ENCODE assay signal across 23 cellular contexts in genomic region chrX:20237864-20238263, GRCh38. TPM values are rescaled to one million over a fixed set of nuclear protein-coding genes. Genes with fewer than 3 reads are reported as not detected.
DNase-seq lines count a peak whose midpoint lies in the region; ATAC-seq, FAIRE-seq and TF ChIP-seq lines count a peak whose summit lies in the region.
"Had no signal": no experiment of that assay in that cellular context is flagged by ENCODE, and none has a peak within 500 bp of the region (broad histone marks: within the 10 kb centered on the region; RNA-seq: fewer than 3 reads in every experiment).

No MANE protein-coding gene starts in this region.

- TF ChIP-seq POLR2A in HepG2 (IDR thresholded peaks at IDR 0.05; ENCODE audit: insufficient read depth in 1 of 2, low read depth in 2 of 2, low read length in 2 of 2) (no peak), right lobe of liver (IDR thresholded peaks at IDR 0.05) (no peak)

- H3K27ac ChIP-seq in HepG2 (ENCODE audit: extremely low read length, insufficient read depth, low read length) (no peak overlapping the region), right lobe of liver (no peak overlapping the region), PC-3 (ENCODE audit: low read length) (peak overlapping the region; percentile 31; the same call in 1 of the 2 replicates), smooth muscle cell (ENCODE audit: low read depth) (peak overlapping the region; percentile 5)
- H3K27ac ChIP-seq: PC-9, spleen, thyroid gland had no signal

- H3K27me3 ChIP-seq in HepG2 (ENCODE audit: control insufficient read depth in 1 of 2, insufficient read depth in 2 of 2, low read length in 2 of 2) = no peaks in the 10 kb centered on the region
- H3K27me3 ChIP-seq in right lobe of liver = no peaks in the 10 kb centered on the region
- H3K27me3 ChIP-seq in PC-3 (ENCODE audit: low read length) = no peaks in the 10 kb centered on the region
- H3K27me3 ChIP-seq in smooth muscle cell (ENCODE audit: low read depth) = no peaks in the 10 kb centered on the region
- H3K27me3 ChIP-seq: spleen, thyroid gland had no signal

- H3F3A ChIP-seq in PC-3 (ENCODE audit: low read length, unreplicated experiment) (no peaks in the 10 kb centered on the region), smooth muscle cell (ENCODE audit: low read depth) (no peaks in the 10 kb centered on the region)

- H3K79me2 ChIP-seq in HepG2 (ENCODE audit: insufficient read depth, low read length) (peaks cover 96% of the 10 kb centered on the region), PC-3 (ENCODE audit: low read length) (0 out of 2 replicates have a peak, but pooled peaks cover 11% of the 10 kb centered on the region), smooth muscle cell (ENCODE audit: low read depth) (peaks cover 20% of the 10 kb centered on the region)

- no peak overlapping the region for H2AFZ ChIP-seq in HepG2 (ENCODE audit: low read length)
- H2AFZ ChIP-seq in PC-3 (ENCODE audit: low read length) = no peak overlapping the region
- no peak overlapping the region for H2AFZ ChIP-seq in smooth muscle cell (ENCODE audit: low read depth)
- H2AFZ ChIP-seq: PC-9 had no signal

- peaks cover 96% of the 10 kb centered on the region for H4K20me1 ChIP-seq in HepG2 (ENCODE audit: insufficient read depth, low read length)
- H4K20me1 ChIP-seq in PC-3 (ENCODE audit: low read length) = 0 out of 2 replicates have a peak, but pooled peaks cover 4% of the 10 kb centered on the region
- peaks cover 19% of the 10 kb centered on the region for H4K20me1 ChIP-seq in smooth muscle cell (ENCODE audit: low read depth)

- peaks cover 0 to 12% of the 10 kb centered on the region in 2 experiments; a peak in 1 of 5 replicates for H3K36me3 ChIP-seq in HepG2 (replicated peaks in 1 of 2; ENCODE audit: control insufficient read depth in 1 of 2, insufficient read depth in 2 of 2, low read length in 2 of 2)
- H3K36me3 ChIP-seq in right lobe of liver = no peaks in the 10 kb centered on the region
- peaks cover under 1% of the 10 kb centered on the region for H3K36me3 ChIP-seq in PC-3 (ENCODE audit: low read depth, low read length)
- peaks cover 6% of the 10 kb centered on the region for H3K36me3 ChIP-seq in smooth muscle cell (ENCODE audit: low read depth)
- H3K36me3 ChIP-seq: thyroid gland had no signal

- CTCF ChIA-PET in HepG2 (lab: Yijun Ruan, JAX; ENCODE audit: low intra/inter-chr PET ratio, low total read pairs) = no interaction called here
- CTCF ChIA-PET in PC-3 (lab: Charles Lee) = no interaction called here

- BruUV-seq in HepG2 (replicated peaks; lab: Mats Ljungman, UMichigan) = no TSS peak
- BruUV-seq in PC-3 (replicated peaks; lab: Mats Ljungman, UMichigan) = no TSS peak

- H3K4me2 ChIP-seq in HepG2 (ENCODE audit: low read depth, low read length) = 0 out of 2 replicates have a peak overlapping the region, but pooled peaks have one; percentile 3
- no peak overlapping the region for H3K4me2 ChIP-seq in PC-3 (ENCODE audit: low read length)
- H3K4me2 ChIP-seq in smooth muscle cell = no peak overlapping the region
- H3K4me2 ChIP-seq: PC-9 had no signal

- no peak for TF ChIP-seq EP300 in HepG2 (IDR thresholded peaks at IDR 0.05; ENCODE audit: low read depth in 2 of 2, low read length in 2 of 2)
- no peak for TF ChIP-seq EP300 in HepG2 (CRISPR knock-in tag; IDR thresholded peaks at IDR 0.05; ENCODE audit: borderline replicate concordance)

- H3K4me1 ChIP-seq in HepG2 (ENCODE audit: insufficient read depth, low read length) = peaks cover 51% of the 10 kb centered on the region
- H3K4me1 ChIP-seq in right lobe of liver = no peaks in the 10 kb centered on the region
- peaks cover 16% of the 10 kb centered on the region for H3K4me1 ChIP-seq in PC-3 (ENCODE audit: insufficient read depth, low read length)
- no peaks in the 10 kb centered on the region for H3K4me1 ChIP-seq in smooth muscle cell (ENCODE audit: low read depth)
- H3K4me1 ChIP-seq: spleen, thyroid gland had no signal

- H3K9me2 ChIP-seq in PC-3 (replicated peaks; ENCODE audit: low read length) = no peaks in the 10 kb centered on the region

- POLR2A ChIA-PET in HepG2 (lab: Yijun Ruan, JAX) = no interaction called here
- POLR2A ChIA-PET in PC-3 (lab: Charles Lee; ENCODE audit: unreplicated experiment) = no interaction called here

- TF ChIP-seq RAD21 in HepG2 (CRISPR knock-in tag; IDR thresholded peaks at IDR 0.05) = no peak

- FAIRE-seq in HepG2 (lab: Jason Lieb, UNC) = no peak

- intact Hi-C loops in HepG2 (cut with micrococcal nuclease; ENCODE audit: unreplicated experiment) = no loop called here
- intact Hi-C loops in right lobe of liver (cut with DNase I) = no loop called here
- intact Hi-C loops in PC-3 (cut with micrococcal nuclease) = no loop called here

- in situ Hi-C loops in HepG2 (cut with HindIII; ENCODE audit: extremely low pct_ligation_motif_present, low pct_unique_long_range_greater_than_20kb) (no loop called here), G401 (cut with HindIII; ENCODE audit: low sequenced_read_pairs) (no loop called here)

- no peak overlapping the region for H3K9ac ChIP-seq in HepG2 (ENCODE audit: insufficient read depth, low read depth, low read length)
- H3K9ac ChIP-seq in PC-3 (ENCODE audit: low read length) = no peak overlapping the region
- no peak overlapping the region for H3K9ac ChIP-seq in smooth muscle cell (ENCODE audit: low read depth)

- H3K9me3 ChIP-seq in HepG2 (ENCODE audit: low read length) = no peaks in the 10 kb centered on the region
- no peaks in the 10 kb centered on the region for H3K9me3 ChIP-seq in right lobe of liver
- H3K9me3 ChIP-seq in PC-3 (ENCODE audit: low read length) = no peaks in the 10 kb centered on the region
- H3K9me3 ChIP-seq in smooth muscle cell (replicated peaks; ENCODE audit: low read depth) = peaks cover 13% of the 10 kb centered on the region
- H3K9me3 ChIP-seq: thyroid gland had no signal

- 43% methylated on average over 1 of the region's 1 CpG for WGBS in HepG2 (ENCODE audit: low lambda C conversion rate)
- WGBS in right lobe of liver (ENCODE audit: insufficient coverage, low coverage, low lambda C conversion rate, missing lambda C conversion rate) = 13% methylated on average over 1 of the region's 1 CpG
- 26% methylated on average over 1 of the region's 1 CpG for WGBS in smooth muscle cell (ENCODE audit: low lambda C conversion rate)

- TF ChIP-seq CTCF in HepG2 (CRISPR knock-in tag; IDR thresholded peaks at IDR 0.05) = no peak
- no peak for TF ChIP-seq CTCF in right lobe of liver (IDR thresholded peaks at IDR 0.05)
- TF ChIP-seq CTCF in PC-3 (conservative IDR thresholded peaks at IDR 0.05; ENCODE audit: low read depth, low read length) = no peak
- TF ChIP-seq CTCF in choroid plexus epithelial cell (conservative IDR thresholded peaks at IDR 0.05; ENCODE audit: low read depth, low read length) = no peak
- no peak for TF ChIP-seq CTCF in smooth muscle cell (IDR thresholded peaks at IDR 0.05; ENCODE audit: borderline replicate concordance, insufficient read depth, poor library complexity, severe bottlenecking)

- H3K4me3 ChIP-seq in HepG2 (replicated peaks in 1 of 3; ENCODE audit: insufficient read depth in 1 of 3, low read depth in 2 of 3, low read length in 3 of 3) (no peak overlapping the region), right lobe of liver (no peak overlapping the region), PC-3 (ENCODE audit: low read length) (no peak overlapping the region), choroid plexus epithelial cell (ENCODE audit: low read depth, low read length) (no peak overlapping the region), smooth muscle cell (no peak overlapping the region)
- H3K4me3 ChIP-seq: GM12878, PC-9, spleen, thyroid gland had no signal

- ATAC-seq in HepG2 (no peak), right lobe of liver (no peak), PC-3 (peak; percentile 43), HG03175 (IDR thresholded peaks at IDR 0.05; ENCODE audit: unreplicated experiment) (no peak)
- ATAC-seq: GM12878 had no signal

- DNase-seq in HepG2 (ENCODE audit: low spot score) (no peak), right lobe of liver (no peak), PC-3 (peak; percentile 22), choroid plexus epithelial cell (ENCODE audit: low read depth) (peak; percentile 9), smooth muscle cell (lab: John Stamatoyannopoulos, UW; ENCODE audit: unreplicated experiment) (no peak), SIG-M5 treated with dmso at 0.1 percent for 504 hours (lab: John Stamatoyannopoulos, UW; ENCODE audit: unreplicated experiment) (no peak), G401 (ENCODE audit: low spot score) (no peak)
- DNase-seq: activated CD4-positive, alpha-beta T cell treated with anti-CD3 and anti-CD28 coated beads for 4 hours; activated naive CD4-positive, alpha-beta T cell; aorta; CD4-positive, alpha-beta T cell; effector CD4-positive, alpha-beta T cell; KG1; NCI-H1694 treated with DMSO at 0.1 percent for 48 hours; occipital lobe; PC-9; SIG-M5; spleen; stimulated activated CD4-positive, alpha-beta T cell treated with anti-CD3 and anti-CD28 coated beads, Interleukin-4, amount 100 ng/mL, for 1 hour; stimulated activated naive CD4-positive, alpha-beta T cell treated with Interleukin-2 at 50 U/mL for 16 hours; thyroid gland had no signal

RNA-seq across cellular contexts. Expression of gene RPS6KA3, which starts 28.8 kb away (rescaled TPM):
- 357 and 581 TPM in 2 replicates for total RNA-seq in HepG2 (2016; rRNA removed; fragmentation: Illumina TruSeq; extraction: Trizol)
- total RNA-seq in HepG2 (2016; cell fraction: cytosol; rRNA removed; fragmentation: Illumina TruSeq; extraction: Trizol; ENCODE audit: low read depth) = 39.1 and 45.2 TPM in 2 replicates
- 349 and 590 TPM in 2 replicates for total RNA-seq in HepG2 (2016; cell fraction: insoluble cytoplasmic fraction; rRNA removed; fragmentation: Illumina TruSeq; extraction: Trizol)
- total RNA-seq in HepG2 (2016; cell fraction: membrane; rRNA removed; fragmentation: Illumina TruSeq; extraction: Trizol) = 147 and 153 TPM in 2 replicates
- 192 and 216 TPM in 2 replicates for total RNA-seq in HepG2 (2016; cell fraction: nucleus; rRNA removed; fragmentation: Illumina TruSeq; extraction: Trizol)
- polyA plus RNA-seq in HepG2 (2011; rRNA removed) = 227 and 314 TPM in 2 replicates
- 147 and 185 TPM in 2 replicates for polyA plus RNA-seq in HepG2 (2011; cell fraction: cytosol; rRNA removed)
- polyA plus RNA-seq in HepG2 (2011; cell fraction: nucleus; rRNA removed) = 92.7 and 110 TPM in 2 replicates
- 161 and 256 TPM in 2 replicates for polyA plus RNA-seq in HepG2 (2012)
- polyA plus RNA-seq in HepG2 (2016; cell fraction: cytosol; fragmentation: Illumina TruSeq; extraction: Trizol; ENCODE audit: low read depth) = 11.1 and 12.4 TPM in 2 replicates
- 353 and 377 TPM in 2 replicates for polyA plus RNA-seq in HepG2 (2016; cell fraction: insoluble cytoplasmic fraction; fragmentation: Illumina TruSeq; extraction: Trizol; ENCODE audit: low read depth)
- polyA plus RNA-seq in HepG2 (2016; cell fraction: membrane; fragmentation: Illumina TruSeq; extraction: Trizol; ENCODE audit: low read depth) = 48.9 and 49.3 TPM in 2 replicates
- 170 and 191 TPM in 2 replicates for polyA plus RNA-seq in HepG2 (2016; cell fraction: nucleus; fragmentation: Illumina TruSeq; extraction: Trizol; ENCODE audit: insufficient read depth, low read depth)
- 81.9 and 319 TPM in 2 replicates for polyA minus RNA-seq in HepG2 (2011; rRNA and poly(A)+ RNA removed; ENCODE audit: low replicate concordance)
- 374 and 443 TPM in 2 replicates for polyA minus RNA-seq in HepG2 (2011; cell fraction: cytosol; rRNA and poly(A)+ RNA removed)
- 200 and 259 TPM in 2 replicates for polyA minus RNA-seq in HepG2 (2011; cell fraction: nucleus; rRNA and poly(A)+ RNA removed)
- 10 to 100 TPM; 36.0 to 63.7 (median 44.7) TPM for total RNA-seq in right lobe of liver
- total RNA-seq in PC-3 (2014; rRNA removed) = 22.8 and 24.6 TPM in 2 replicates
- 37.2 and 38.9 TPM in 2 replicates for total RNA-seq in smooth muscle cell
- polyA plus RNA-seq in smooth muscle cell = 14.7 and 15.4 TPM in 2 replicates
- total RNA-seq in G401 (2014; rRNA removed; shearing (Covaris generic)) = 8.2 and 15.4 TPM in 2 replicates

Comparison
In these comparisons a context has a peak if more than half of its experiments do, and no peak if none do; other contexts are left out.
1. DNase-seq: peak in PC-3 (single experiment) and choroid plexus epithelial cell (single experiment); none in HepG2 (single experiment), right lobe of liver (0 of 3), smooth muscle cell (single experiment), SIG-M5 treated with dmso at 0.1 percent for 504 hours (single experiment) and G401 (single experiment).
2. H3K27ac ChIP-seq: peak in PC-3 (single experiment) and smooth muscle cell (single experiment); none in HepG2 (single experiment) and right lobe of liver (0 of 3).